In genomic region chr13:55553736-55554135, GRCh38 we compare ENCODE assay signal across 12 cellular contexts.
"Had no signal": no experiment of that assay in that cellular context is flagged by ENCODE, and none has a peak within 500 bp of the region (broad histone marks: within the 10 kb centered on the region; RNA-seq: fewer than 3 reads in every experiment).

No MANE protein-coding gene starts in this region.

- DNase-seq: activated B cell treated with CpG ODN at 0.5 μM for 24 hours; activated CD4-positive, alpha-beta T cell treated with anti-CD3 and anti-CD28 coated beads, Interleukin-2, amount 10 ng/mL, durations not matched to agents 24 days and 14 days; amniotic stem cell; body of pancreas; dermis blood vessel endothelial cell; psoas muscle; stimulated activated CD4-positive, alpha-beta T cell treated with anti-CD3 and anti-CD28 coated beads, Interleukin-2, amount 100 ng/mL, for 24 hours; stimulated activated naive B cell treated with anti-CD40 and anti-IgM and Interleukin-4, amounts not matched to agents 10 μg/mL and 1 μg/mL and 100 μg/mL, for 72 hours had no signal

- H3K4me1 ChIP-seq: body of pancreas, psoas muscle, tibial nerve, vagina had no signal

- H3K4me3 ChIP-seq: body of pancreas, psoas muscle, tibial nerve, vagina had no signal

- H3K27ac ChIP-seq: body of pancreas, psoas muscle, tibial nerve, vagina had no signal

- ATAC-seq: body of pancreas; natural killer cell treated with Interleukin-12 subunit alpha and Interleukin-12 subunit beta and Interleukin-15 and Interleukin-18, amount 100 ng/mL, for 72 hours; psoas muscle; sciatic nerve; stimulated activated naive B cell treated with anti-CD40 and anti-IgM and Interleukin-4, amounts not matched to agents 10 μg/mL and 1 μg/mL and 100 μg/mL, for 72 hours had no signal

- H3K27me3 ChIP-seq: body of pancreas, tibial nerve, vagina had no signal

- H3K36me3 ChIP-seq: tibial nerve, vagina had no signal
